2 cellular contexts compared by ENCODE assay signal in the genomic region with DNA sequence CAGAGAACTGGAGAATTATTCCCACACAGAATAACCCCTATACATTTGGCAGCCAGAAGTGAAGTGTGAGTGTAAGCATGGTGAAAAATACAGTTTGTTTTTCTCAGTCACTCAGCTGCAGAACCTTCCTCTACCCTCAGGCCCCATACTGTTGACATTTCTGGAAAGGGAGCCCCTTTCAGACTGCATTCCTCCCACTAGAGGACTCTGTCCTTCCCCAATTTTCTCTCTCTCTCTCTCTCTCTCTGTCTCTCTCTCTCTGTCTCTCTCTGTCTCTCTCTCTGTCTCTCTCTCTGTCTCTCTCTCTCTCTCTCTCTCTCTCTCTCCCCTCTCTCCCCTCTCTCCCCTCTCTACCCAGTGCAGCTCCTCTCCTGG.
TF ChIP-seq lines count a peak whose summit lies in the region.

No MANE protein-coding gene starts in this region.

TF ChIP-seq in IMR-90, 13 proteins besides CTCF, POLR2A, EP300 and RAD21:
- no peak for TF ChIP-seq RFX5 (IDR thresholded peaks at IDR 0.05; ENCODE audit: low read depth, low read length)
- peak; percentile 35; the same call in 1 of the 2 replicates for TF ChIP-seq SMC3 (IDR thresholded peaks at IDR 0.05; ENCODE audit: low read depth, low read length)

TF ChIP-seq in liver, 16 proteins besides CTCF, POLR2A, EP300 and RAD21:
- TF ChIP-seq NR2F2 (IDR thresholded peaks at IDR 0.05): no peak
- TF ChIP-seq, protein P1, sequence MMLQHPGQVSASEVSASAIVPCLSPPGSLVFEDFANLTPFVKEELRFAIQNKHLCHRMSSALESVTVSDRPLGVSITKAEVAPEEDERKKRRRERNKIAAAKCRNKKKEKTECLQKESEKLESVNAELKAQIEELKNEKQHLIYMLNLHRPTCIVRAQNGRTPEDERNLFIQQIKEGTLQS (IDR thresholded peaks at IDR 0.05): no peak
- TF ChIP-seq HNF4G (IDR thresholded peaks at IDR 0.05): no peak
- no peak for TF ChIP-seq JUND (IDR thresholded peaks at IDR 0.05)
- no peak for TF ChIP-seq HNF4A (conservative IDR thresholded peaks at IDR 0.05)
- TF ChIP-seq, protein P2, sequence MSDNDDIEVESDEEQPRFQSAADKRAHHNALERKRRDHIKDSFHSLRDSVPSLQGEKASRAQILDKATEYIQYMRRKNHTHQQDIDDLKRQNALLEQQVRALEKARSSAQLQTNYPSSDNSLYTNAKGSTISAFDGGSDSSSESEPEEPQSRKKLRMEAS (IDR thresholded peaks at IDR 0.05): no peak
- TF ChIP-seq, protein P3, sequence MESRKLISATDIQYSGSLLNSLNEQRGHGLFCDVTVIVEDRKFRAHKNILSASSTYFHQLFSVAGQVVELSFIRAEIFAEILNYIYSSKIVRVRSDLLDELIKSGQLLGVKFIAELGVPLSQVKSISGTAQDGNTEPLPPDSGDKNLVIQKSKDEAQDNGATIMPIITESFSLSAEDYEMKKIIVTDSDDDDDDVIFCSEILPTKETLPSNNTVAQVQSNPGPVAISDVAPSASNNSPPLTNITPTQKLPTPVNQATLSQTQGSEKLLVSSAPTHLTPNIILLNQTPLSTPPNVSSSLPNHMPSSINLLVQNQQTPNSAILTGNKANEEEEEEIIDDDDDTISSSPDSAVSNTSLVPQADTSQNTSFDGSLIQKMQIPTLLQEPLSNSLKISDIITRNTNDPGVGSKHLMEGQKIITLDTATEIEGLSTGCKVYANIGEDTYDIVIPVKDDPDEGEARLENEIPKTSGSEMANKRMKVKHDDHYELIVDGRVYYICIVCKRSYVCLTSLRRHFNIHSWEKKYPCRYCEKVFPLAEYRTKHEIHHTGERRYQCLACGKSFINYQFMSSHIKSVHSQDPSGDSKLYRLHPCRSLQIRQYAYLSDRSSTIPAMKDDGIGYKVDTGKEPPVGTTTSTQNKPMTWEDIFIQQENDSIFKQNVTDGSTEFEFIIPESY (IDR thresholded peaks at IDR 0.05): no peak
- TF ChIP-seq FOXA2 (IDR thresholded peaks at IDR 0.05): no peak
- no peak for TF ChIP-seq SP1 (IDR thresholded peaks at IDR 0.05)
- TF ChIP-seq EGR1 (IDR thresholded peaks at IDR 0.05; ENCODE audit: low read depth in 2 of 2): no peak
- TF ChIP-seq RXRA (IDR thresholded peaks at IDR 0.05): no peak
- no peak for TF ChIP-seq FOXA1 (IDR thresholded peaks at IDR 0.05)
- no peak for TF ChIP-seq YY1 (IDR thresholded peaks at IDR 0.05)
- no peak for TF ChIP-seq TAF1 (conservative IDR thresholded peaks at IDR 0.05)
- no peak for TF ChIP-seq GABPA (IDR thresholded peaks at IDR 0.05 in 1 of 2, conservative IDR thresholded peaks at IDR 0.05 in 1 of 2)
- TF ChIP-seq, protein P4, sequence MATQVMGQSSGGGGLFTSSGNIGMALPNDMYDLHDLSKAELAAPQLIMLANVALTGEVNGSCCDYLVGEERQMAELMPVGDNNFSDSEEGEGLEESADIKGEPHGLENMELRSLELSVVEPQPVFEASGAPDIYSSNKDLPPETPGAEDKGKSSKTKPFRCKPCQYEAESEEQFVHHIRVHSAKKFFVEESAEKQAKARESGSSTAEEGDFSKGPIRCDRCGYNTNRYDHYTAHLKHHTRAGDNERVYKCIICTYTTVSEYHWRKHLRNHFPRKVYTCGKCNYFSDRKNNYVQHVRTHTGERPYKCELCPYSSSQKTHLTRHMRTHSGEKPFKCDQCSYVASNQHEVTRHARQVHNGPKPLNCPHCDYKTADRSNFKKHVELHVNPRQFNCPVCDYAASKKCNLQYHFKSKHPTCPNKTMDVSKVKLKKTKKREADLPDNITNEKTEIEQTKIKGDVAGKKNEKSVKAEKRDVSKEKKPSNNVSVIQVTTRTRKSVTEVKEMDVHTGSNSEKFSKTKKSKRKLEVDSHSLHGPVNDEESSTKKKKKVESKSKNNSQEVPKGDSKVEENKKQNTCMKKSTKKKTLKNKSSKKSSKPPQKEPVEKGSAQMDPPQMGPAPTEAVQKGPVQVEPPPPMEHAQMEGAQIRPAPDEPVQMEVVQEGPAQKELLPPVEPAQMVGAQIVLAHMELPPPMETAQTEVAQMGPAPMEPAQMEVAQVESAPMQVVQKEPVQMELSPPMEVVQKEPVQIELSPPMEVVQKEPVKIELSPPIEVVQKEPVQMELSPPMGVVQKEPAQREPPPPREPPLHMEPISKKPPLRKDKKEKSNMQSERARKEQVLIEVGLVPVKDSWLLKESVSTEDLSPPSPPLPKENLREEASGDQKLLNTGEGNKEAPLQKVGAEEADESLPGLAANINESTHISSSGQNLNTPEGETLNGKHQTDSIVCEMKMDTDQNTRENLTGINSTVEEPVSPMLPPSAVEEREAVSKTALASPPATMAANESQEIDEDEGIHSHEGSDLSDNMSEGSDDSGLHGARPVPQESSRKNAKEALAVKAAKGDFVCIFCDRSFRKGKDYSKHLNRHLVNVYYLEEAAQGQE (IDR thresholded peaks at IDR 0.05): no peak
